ENCODE assay signal across 26 cellular contexts in genomic region chr6:132974122-132974521, GRCh38.
"Had no signal": no experiment of that assay in that cellular context is flagged by ENCODE, and none has a peak within 500 bp of the region (broad histone marks: within the 10 kb centered on the region; RNA-seq: fewer than 3 reads in every experiment).

No MANE protein-coding gene starts in this region.

- H3K27me3 Mint-ChIP-seq: stimulated activated memory B cell treated with anti-CD40 and anti-IgM and Interleukin-4, amounts not matched to agents 10 μg/mL and 1 μg/mL and 100 μg/mL, for 72 hours had no signal

- H3K27me3 ChIP-seq: ovary, right atrium auricular region, right lobe of liver, tibial nerve, uterus had no signal

- DNase-seq: hypothalamus; immature natural killer cell; left ventricle myocardium inferior; mesendoderm; midbrain; mucosa of descending colon; naive thymus-derived CD4-positive, alpha-beta T cell; ovary; right lobe of liver; stimulated activated CD4-positive, alpha-beta T cell treated with anti-CD3 and anti-CD28 coated beads, Interleukin-1b, Interleukin-23, amount 100 ng/mL, for 48 hours; stimulated activated CD4-positive, alpha-beta T cell treated with anti-CD3 and anti-CD28 coated beads, Interleukin-2, amount 100 ng/mL, for 48 hours; stimulated activated CD4-positive, alpha-beta T cell treated with anti-CD3 and anti-CD28 coated beads, Interleukin-4, amount 100 ng/mL, for 4 hours; stimulated activated CD8-positive, alpha-beta memory T cell treated with anti-CD3 and anti-CD28 coated beads, Interleukin-4, amount 100 ng/mL, for 48 hours; stimulated activated naive CD4-positive, alpha-beta T cell treated with Interleukin-2 at 50 U/mL for 16 hours; stimulated activated naive CD8-positive, alpha-beta T cell treated with anti-CD3 and anti-CD28 coated beads, Interleukin-15, amount 100 ng/mL, for 72 hours; substantia nigra; uterus had no signal

- H3K4me3 Mint-ChIP-seq: immature natural killer cell; naive thymus-derived CD4-positive, alpha-beta T cell; natural killer cell treated with Interleukin-12 subunit alpha and Interleukin-12 subunit beta and Interleukin-15 and Interleukin-18, amount 100 ng/mL, for 72 hours; stimulated activated memory B cell treated with anti-CD40 and anti-IgM and Interleukin-4, amounts not matched to agents 10 μg/mL and 1 μg/mL and 100 μg/mL, for 72 hours; stimulated activated naive CD8-positive, alpha-beta T cell treated with anti-CD3 and anti-CD28 coated beads, Interleukin-15, amount 100 ng/mL, for 72 hours; type B pancreatic cell had no signal

- H3K4me1 Mint-ChIP-seq: immature natural killer cell; naive thymus-derived CD4-positive, alpha-beta T cell; stimulated activated memory B cell treated with anti-CD40 and anti-IgM and Interleukin-4, amounts not matched to agents 10 μg/mL and 1 μg/mL and 100 μg/mL, for 72 hours; stimulated activated naive CD8-positive, alpha-beta T cell treated with anti-CD3 and anti-CD28 coated beads, Interleukin-15, amount 100 ng/mL, for 72 hours had no signal

- H3K9me3 ChIP-seq: left ventricle myocardium inferior, mucosa of descending colon, ovary, right atrium auricular region, right lobe of liver, tibial nerve, uterus had no signal

- H3K4me3 ChIP-seq: left ventricle myocardium inferior, lung, mucosa of descending colon, ovary, right atrium auricular region, right lobe of liver, smooth muscle cell, tibial nerve, uterus had no signal

- H3K27ac Mint-ChIP-seq: immature natural killer cell; naive thymus-derived CD4-positive, alpha-beta T cell; natural killer cell treated with Interleukin-12 subunit alpha and Interleukin-12 subunit beta and Interleukin-15 and Interleukin-18, amount 100 ng/mL, for 72 hours; progenitor cell of endocrine pancreas; stimulated activated memory B cell treated with anti-CD40 and anti-IgM and Interleukin-4, amounts not matched to agents 10 μg/mL and 1 μg/mL and 100 μg/mL, for 72 hours; stimulated activated naive CD8-positive, alpha-beta T cell treated with anti-CD3 and anti-CD28 coated beads, Interleukin-15, amount 100 ng/mL, for 72 hours; type B pancreatic cell had no signal

- H3K27ac ChIP-seq: left ventricle myocardium inferior, ovary, right atrium auricular region, right lobe of liver, tibial nerve, uterus had no signal

- FAIRE-seq: islet of Langerhans had no signal

- ATAC-seq: mucosa of descending colon; naive thymus-derived CD4-positive, alpha-beta T cell; natural killer cell treated with Interleukin-12 subunit alpha and Interleukin-12 subunit beta and Interleukin-15 and Interleukin-18, amount 100 ng/mL, for 72 hours; right lobe of liver; stimulated activated memory B cell treated with anti-CD40 and anti-IgM and Interleukin-4, amounts not matched to agents 10 μg/mL and 1 μg/mL and 100 μg/mL, for 72 hours; stimulated activated naive CD8-positive, alpha-beta T cell treated with anti-CD3 and anti-CD28 coated beads, Interleukin-15, amount 100 ng/mL, for 72 hours had no signal

- H3K4me2 ChIP-seq: smooth muscle cell had no signal

- H3K36me3 Mint-ChIP-seq: immature natural killer cell; naive thymus-derived CD4-positive, alpha-beta T cell; natural killer cell treated with Interleukin-12 subunit alpha and Interleukin-12 subunit beta and Interleukin-15 and Interleukin-18, amount 100 ng/mL, for 72 hours; stimulated activated memory B cell treated with anti-CD40 and anti-IgM and Interleukin-4, amounts not matched to agents 10 μg/mL and 1 μg/mL and 100 μg/mL, for 72 hours; type B pancreatic cell had no signal

- H3K4me1 ChIP-seq: right atrium auricular region, right lobe of liver, tibial nerve, uterus had no signal

- H3K36me3 ChIP-seq: left ventricle myocardium inferior, ovary, right atrium auricular region, right lobe of liver, tibial nerve, uterus had no signal

- H3K9me3 Mint-ChIP-seq: natural killer cell treated with Interleukin-12 subunit alpha and Interleukin-12 subunit beta and Interleukin-15 and Interleukin-18, amount 100 ng/mL, for 72 hours; stimulated activated memory B cell treated with anti-CD40 and anti-IgM and Interleukin-4, amounts not matched to agents 10 μg/mL and 1 μg/mL and 100 μg/mL, for 72 hours; stimulated activated naive CD8-positive, alpha-beta T cell treated with anti-CD3 and anti-CD28 coated beads, Interleukin-15, amount 100 ng/mL, for 72 hours; type B pancreatic cell had no signal
